Comparison of ENCODE assay signal across 19 cellular contexts in genomic region chr3:29083607-29084120, GRCh38.
DNase-seq lines count a peak whose midpoint lies in the region; ATAC-seq, FAIRE-seq and TF ChIP-seq lines count a peak whose summit lies in the region.
"Had no signal": no experiment of that assay in that cellular context is flagged by ENCODE, and none has a peak within 500 bp of the region (broad histone marks: within the 10 kb centered on the region; RNA-seq: fewer than 3 reads in every experiment).

No MANE protein-coding gene starts in this region.

- dilution Hi-C loops in mammary epithelial cell (cut with HindIII; ENCODE audit: low sequenced_read_pairs) (no loop called here), endothelial cell of umbilical vein (cut with MboI; ENCODE audit: extremely low pct_ligation_motif_present, low sequenced_read_pairs) (no loop called here)

- no peak overlapping the region for H3K9ac ChIP-seq in mammary epithelial cell (ENCODE audit: insufficient read depth, low read length)
- H3K9ac ChIP-seq in endothelial cell of umbilical vein (replicated peaks; ENCODE audit: extremely low read depth, insufficient read depth, low read length): no peak overlapping the region

- no peaks in the 10 kb centered on the region for H3K27me3 Mint-ChIP-seq in MCF 10A (ENCODE audit: insufficient read depth, unreplicated experiment)
- H3K27me3 Mint-ChIP-seq in nephron (ENCODE audit: low read depth): no peaks in the 10 kb centered on the region
- H3K27me3 Mint-ChIP-seq: CD4-positive, alpha-beta T cell had no signal

- H3K27ac ChIP-seq in mammary epithelial cell (ENCODE audit: insufficient read depth, low read depth, low read length): no peak overlapping the region
- H3K27ac ChIP-seq in endothelial cell of umbilical vein (ENCODE audit: insufficient read depth, low read depth, low read length): no peak overlapping the region
- H3K27ac ChIP-seq in osteoblast (ENCODE audit: low read depth, low read length): no peak overlapping the region

- TF ChIP-seq CTCF in MCF 10A (IDR thresholded peaks at IDR 0.05; ENCODE audit: unreplicated experiment) (no peak), mammary epithelial cell (conservative IDR thresholded peaks at IDR 0.05 in 1 of 2, IDR thresholded peaks at IDR 0.05 in 1 of 2; ENCODE audit: extremely low read depth in 1 of 2, insufficient read depth in 1 of 2, low read depth in 1 of 2, low read length in 2 of 2) (no peak), endothelial cell of umbilical vein (IDR thresholded peaks at IDR 0.05; ENCODE audit: extremely low read depth in 1 of 2, insufficient read depth in 1 of 2, low read depth in 1 of 2, low read length in 2 of 2) (no peak), nephron (IDR thresholded peaks at IDR 0.05; ENCODE audit: unreplicated experiment in 3 of 3) (no peak), osteoblast (IDR thresholded peaks at IDR 0.05; ENCODE audit: extremely low read depth, low read depth, low read length) (no peak)

- no peak for TF ChIP-seq POLR2A in endothelial cell of umbilical vein (IDR thresholded peaks at IDR 0.05; ENCODE audit: low read depth, low read length)

- no peak for ATAC-seq in GM21737 (IDR thresholded peaks at IDR 0.05; ENCODE audit: unreplicated experiment)
- no peak for ATAC-seq in GM21367 (IDR thresholded peaks at IDR 0.05; ENCODE audit: unreplicated experiment)

- intact Hi-C loops in MCF 10A (cut with micrococcal nuclease) (no loop called here), mammary epithelial cell (cut with micrococcal nuclease) (no loop called here), endothelial cell of umbilical vein (cut with micrococcal nuclease) (no loop called here)

- H3K4me1 ChIP-seq in mammary epithelial cell (ENCODE audit: insufficient read depth, low read length) (no peaks in the 10 kb centered on the region), endothelial cell of umbilical vein (ENCODE audit: control insufficient read depth, extremely low read depth, insufficient read depth, low read length) (no peaks in the 10 kb centered on the region), osteoblast (ENCODE audit: insufficient read depth, low read length) (no peaks in the 10 kb centered on the region)
- H3K4me1 ChIP-seq: BE2C, Caco-2 had no signal

- H2AFZ ChIP-seq in mammary epithelial cell (ENCODE audit: low read depth, low read length) (no peak overlapping the region), endothelial cell of umbilical vein (ENCODE audit: low read depth, low read length) (no peak overlapping the region), osteoblast (ENCODE audit: low read length) (no peak overlapping the region)

- H3K36me3 ChIP-seq in mammary epithelial cell (ENCODE audit: insufficient read depth, low read length): no peaks in the 10 kb centered on the region
- H3K36me3 ChIP-seq in endothelial cell of umbilical vein (ENCODE audit: control insufficient read depth in 2 of 2, extremely low read depth in 1 of 2, insufficient read depth in 2 of 2, low read length in 2 of 2): no peaks in the 10 kb centered on the region
- no peaks in the 10 kb centered on the region for H3K36me3 ChIP-seq in osteoblast (ENCODE audit: insufficient read depth, low read length)
- H3K36me3 ChIP-seq: BE2C had no signal

- no peak overlapping the region for H3K4me3 ChIP-seq in mammary epithelial cell (replicated peaks in 1 of 3; ENCODE audit: insufficient read depth in 1 of 3, low read depth in 2 of 3, low read length in 3 of 3)
- no peak overlapping the region for H3K4me3 ChIP-seq in endothelial cell of umbilical vein (replicated peaks in 1 of 3; ENCODE audit: insufficient read depth in 1 of 3, low read depth in 1 of 3, low read length in 3 of 3)
- H3K4me3 ChIP-seq in osteoblast (ENCODE audit: insufficient read depth, low read length): no peak overlapping the region

- FAIRE-seq in endothelial cell of umbilical vein (lab: Jason Lieb, UNC): no peak

- H3K9me3 Mint-ChIP-seq in MCF 10A (ENCODE audit: unreplicated experiment) (no peaks in the 10 kb centered on the region), nephron (peaks cover 9% of the 10 kb centered on the region)

- H4K20me1 ChIP-seq in mammary epithelial cell (ENCODE audit: insufficient read depth, low read length) (no peaks in the 10 kb centered on the region), endothelial cell of umbilical vein (replicated peaks; ENCODE audit: control insufficient read depth, extremely low read depth, insufficient read depth, low read length) (no peaks in the 10 kb centered on the region), osteoblast (ENCODE audit: insufficient read depth, low read length) (no peaks in the 10 kb centered on the region)

- H3K4me3 Mint-ChIP-seq in MCF 10A (ENCODE audit: unreplicated experiment) (no peak overlapping the region), nephron (no peak overlapping the region)
- H3K4me3 Mint-ChIP-seq: CD4-positive, alpha-beta T cell had no signal

- WGBS in mammary epithelial cell (ENCODE audit: low coverage, missing lambda C conversion rate): 23% methylated on average over 1 of the region's 1 CpG

- no peak overlapping the region for H3K4me2 ChIP-seq in mammary epithelial cell (ENCODE audit: insufficient read depth, low read depth, low read length)
- no peak overlapping the region for H3K4me2 ChIP-seq in endothelial cell of umbilical vein (ENCODE audit: insufficient read depth, low read length)
- H3K4me2 ChIP-seq in osteoblast (ENCODE audit: insufficient read depth, low read length): no peak overlapping the region

- H3K79me2 ChIP-seq in mammary epithelial cell (ENCODE audit: insufficient read depth, low read length) (no peaks in the 10 kb centered on the region), endothelial cell of umbilical vein (ENCODE audit: control insufficient read depth, insufficient read depth, low read length) (no peaks in the 10 kb centered on the region), osteoblast (ENCODE audit: insufficient read depth, low read length) (no peaks in the 10 kb centered on the region)

- no peaks in the 10 kb centered on the region for H3K36me3 Mint-ChIP-seq in MCF 10A (ENCODE audit: insufficient read depth, unreplicated experiment)
- no peaks in the 10 kb centered on the region for H3K36me3 Mint-ChIP-seq in nephron (ENCODE audit: low read depth)

- DNase-seq in MCF 10A (ENCODE audit: unreplicated experiment): peak; percentile 16
- DNase-seq in mammary epithelial cell: no peak
- peak; percentile 65 for DNase-seq in endothelial cell of umbilical vein (ENCODE audit: low read depth, low spot score)
- no peak for DNase-seq in Ammon's horn (ENCODE audit: low spot score)
- no peak for DNase-seq in osteoblast (ENCODE audit: insufficient read length, low spot score, missing footprints)
- DNase-seq: 8988T; BE2C; Caco-2; CD4-positive, alpha-beta T cell; GOT3; NCI-H1105; NCI-H2081 treated with DMSO at 0.1 percent for 48 hours; NCI-H510A; NCI-H774; OCI-M1; SHP77 had no signal

- BruUV-seq in MCF 10A (replicated peaks; lab: Mats Ljungman, UMichigan) (no TSS peak), mammary epithelial cell (replicated peaks; lab: Mats Ljungman, UMichigan) (no TSS peak), endothelial cell of umbilical vein (replicated peaks; lab: Mats Ljungman, UMichigan) (no TSS peak)

- H3K9me1 ChIP-seq in endothelial cell of umbilical vein (replicated peaks; ENCODE audit: control insufficient read depth, extremely low read depth, insufficient read depth, low read length): no peaks in the 10 kb centered on the region

- H3K27me3 ChIP-seq in mammary epithelial cell (ENCODE audit: insufficient read depth, low read length) (no peaks in the 10 kb centered on the region), endothelial cell of umbilical vein (ENCODE audit: control insufficient read depth in 2 of 2, insufficient read depth in 2 of 2, low read length in 2 of 2) (no peaks in the 10 kb centered on the region), osteoblast (ENCODE audit: insufficient read depth, low read length) (no peaks in the 10 kb centered on the region)
- H3K27me3 ChIP-seq: BE2C had no signal

- no peaks in the 10 kb centered on the region for H3K9me3 ChIP-seq in mammary epithelial cell (replicated peaks; ENCODE audit: insufficient read depth, low read length)
- H3K9me3 ChIP-seq in endothelial cell of umbilical vein (replicated peaks; ENCODE audit: control insufficient read depth, insufficient read depth, low read length): no peaks in the 10 kb centered on the region
- no peaks in the 10 kb centered on the region for H3K9me3 ChIP-seq in osteoblast (ENCODE audit: low read depth, low read length)
- H3K9me3 ChIP-seq: BE2C, Caco-2 had no signal

- CTCF ChIA-PET in MCF 10A (lab: Yijun Ruan, JAX) (interaction anchor here (0.6 kb wide), 2 partner anchors 13 to 245 kb away, joined by 3 read pairs; no protein-coding TSS in a partner anchor), mammary epithelial cell (lab: Charles Lee; ENCODE audit: low non-redundant PET) (no interaction called here), endothelial cell of umbilical vein (lab: Charles Lee) (interaction anchor here (0.6 to 1.6 kb wide), 2 partner anchors 11 to 167 kb away, joined by 3 to 6 read pairs; no protein-coding TSS in a partner anchor)

- in situ Hi-C loops in mammary epithelial cell (cut with MboI; ENCODE audit: low sequenced_read_pairs in 2 of 2): no loop called here

- H3K4me1 Mint-ChIP-seq in MCF 10A (ENCODE audit: insufficient read depth, unreplicated experiment): peaks cover 15% of the 10 kb centered on the region
- peaks cover 14% of the 10 kb centered on the region for H3K4me1 Mint-ChIP-seq in nephron

- H3K27ac Mint-ChIP-seq in MCF 10A (ENCODE audit: low read depth, unreplicated experiment) (peak overlapping the region; percentile 57), nephron (peak overlapping the region; percentile 74 to 89 (median 76))
- H3K27ac Mint-ChIP-seq: CD4-positive, alpha-beta T cell had no signal

- POLR2A ChIA-PET in MCF 10A (lab: Yijun Ruan, JAX) (interaction anchor here (0.7 to 5.5 kb wide), 9 partner anchors 8 to 612 kb away, joined by 3 to 28 read pairs (median 5); partner anchors contain the start of gene RBMS3), endothelial cell of umbilical vein (lab: Charles Lee) (no interaction called here)

TF ChIP-seq in endothelial cell of umbilical vein, 7 proteins besides CTCF, POLR2A, EP300 and RAD21:
- TF ChIP-seq JUN (IDR thresholded peaks at IDR 0.05; ENCODE audit: borderline replicate concordance, insufficient read depth, insufficient read length, low read depth) (no peak), MYC (IDR thresholded peaks at IDR 0.05; ENCODE audit: low read depth, low read length) (no peak), POLR2AphosphoS5 (IDR thresholded peaks at IDR 0.05; ENCODE audit: insufficient read depth, low read depth, low read length) (no peak), GATA2 (IDR thresholded peaks at IDR 0.05; ENCODE audit: insufficient read depth, insufficient read length, low read depth, low read length) (no peak), EZH2 (IDR thresholded peaks at IDR 0.05; ENCODE audit: borderline replicate concordance, low read depth, low read length, severe bottlenecking) (no peak), MAX (IDR thresholded peaks at IDR 0.05; ENCODE audit: insufficient read depth, insufficient read length) (no peak), FOS (IDR thresholded peaks at IDR 0.05; ENCODE audit: borderline replicate concordance, insufficient read depth, low read length) (no peak)

Comparison
In these comparisons a context has a peak if more than half of its experiments do, and no peak if none do; other contexts are left out.
1. DNase-seq: peak in MCF 10A (single experiment) and endothelial cell of umbilical vein (single experiment); none in mammary epithelial cell (single experiment), Ammon's horn (single experiment) and osteoblast (single experiment).